In genomic region chr19:39558623-39559117, GRCh38 we compare ENCODE assay signal across 17 cellular contexts. TPM values are rescaled to one million over a fixed set of nuclear protein-coding genes. Genes with fewer than 3 reads are reported as not detected.
DNase-seq lines count a peak whose midpoint lies in the region; ATAC-seq and TF ChIP-seq lines count a peak whose summit lies in the region.
"Had no signal": no experiment of that assay in that cellular context is flagged by ENCODE, and none has a peak within 500 bp of the region (broad histone marks: within the 10 kb centered on the region; RNA-seq: fewer than 3 reads in every experiment).

No MANE protein-coding gene starts in this region.

- no peaks in the 10 kb centered on the region for H3K9me3 Mint-ChIP-seq in activated T-cell treated with anti-CD3 and anti-CD28 coated beads, Interleukin-2, amount 50 U/mL, for 72 hours
- H3K9me3 Mint-ChIP-seq in activated naive CD8-positive, alpha-beta T cell treated with anti-CD3 and anti-CD28 coated beads, Interleukin-2, amount 50 U/mL, for 24 hours = no peaks in the 10 kb centered on the region
- H3K9me3 Mint-ChIP-seq in stimulated activated naive CD8-positive, alpha-beta T cell treated with anti-CD3 and anti-CD28 coated beads, Interleukin-15, amount 100 ng/mL, for 72 hours = no peaks in the 10 kb centered on the region

- POLR2A ChIA-PET in PC-3 (lab: Charles Lee; ENCODE audit: unreplicated experiment) = no interaction called here

- H3K4me2 ChIP-seq in PC-3 (ENCODE audit: low read length) = peak overlapping the region; percentile 87

- peak; percentile 75 to 82 for ATAC-seq in activated T-cell treated with anti-CD3 and anti-CD28 coated beads, Interleukin-2, amount 50 U/mL, for 72 hours (replicated peaks in 1 of 2)
- no peak for ATAC-seq in PC-3
- ATAC-seq in activated naive CD8-positive, alpha-beta T cell treated with anti-CD3 and anti-CD28 coated beads, Interleukin-2, amount 50 U/mL, for 24 hours = peak; percentile 54
- ATAC-seq in stimulated activated naive CD8-positive, alpha-beta T cell treated with anti-CD3 and anti-CD28 coated beads, Interleukin-15, amount 100 ng/mL, for 72 hours = peak; percentile 75
- no peak for ATAC-seq in upper lobe of left lung (ENCODE audit: low FRiP score in 2 of 2)
- no peak for ATAC-seq in HG03521 (IDR thresholded peaks at IDR 0.05; ENCODE audit: unreplicated experiment)
- ATAC-seq: left colon had no signal

- peak in 1 of 2 donors; percentile 23 for DNase-seq in activated T-cell treated with anti-CD3 and anti-CD28 coated beads, Interleukin-2, amount 50 U/mL, for 72 hours
- DNase-seq in activated T-cell treated with anti-CD3 and anti-CD28 coated beads for 4 hours = no peak
- no peak for DNase-seq in PC-3
- DNase-seq in activated naive CD8-positive, alpha-beta T cell treated with anti-CD3 and anti-CD28 coated beads, Interleukin-2, amount 50 U/mL, for 24 hours = no peak
- no peak for DNase-seq in stimulated activated naive CD8-positive, alpha-beta T cell treated with anti-CD3 and anti-CD28 coated beads, Interleukin-15, amount 100 ng/mL, for 72 hours
- DNase-seq in upper lobe of left lung = no peak
- DNase-seq in tibial artery = no peak
- DNase-seq: activated gamma-delta T cell treated with Interleukin-2 at 50 U/mL for 16 hours; cortex of kidney; foreskin melanocyte; left colon; ovary; stimulated activated CD4-positive, alpha-beta T cell treated with anti-CD3 and anti-CD28 coated beads, Interleukin-2, amount 100 ng/mL, for 24 hours; T-helper 9 cell had no signal

- no peaks in the 10 kb centered on the region for H3K9me2 ChIP-seq in PC-3 (replicated peaks; ENCODE audit: low read length)

- H3F3A ChIP-seq in PC-3 (ENCODE audit: low read length, unreplicated experiment) = no peaks in the 10 kb centered on the region

- peak overlapping the region; percentile 57; the same call in 1 of the 2 replicates for H2AFZ ChIP-seq in PC-3 (ENCODE audit: low read length)

- CTCF ChIA-PET in PC-3 (lab: Charles Lee) = no interaction called here

- no TSS peak for BruUV-seq in PC-3 (replicated peaks; lab: Mats Ljungman, UMichigan)

- H3K4me1 Mint-ChIP-seq in activated T-cell treated with anti-CD3 and anti-CD28 coated beads, Interleukin-2, amount 50 U/mL, for 72 hours (ENCODE audit: low read depth) = peaks cover 23% of the 10 kb centered on the region
- H3K4me1 Mint-ChIP-seq in activated naive CD8-positive, alpha-beta T cell treated with anti-CD3 and anti-CD28 coated beads, Interleukin-2, amount 50 U/mL, for 24 hours = peaks cover 15% of the 10 kb centered on the region
- H3K4me1 Mint-ChIP-seq in stimulated activated naive CD8-positive, alpha-beta T cell treated with anti-CD3 and anti-CD28 coated beads, Interleukin-15, amount 100 ng/mL, for 72 hours = peaks cover 28% of the 10 kb centered on the region

- TF ChIP-seq CTCF in PC-3 (conservative IDR thresholded peaks at IDR 0.05; ENCODE audit: low read depth, low read length) (no peak), upper lobe of left lung (IDR thresholded peaks at IDR 0.05) (no peak), tibial artery (IDR thresholded peaks at IDR 0.05) (no peak)

- H3K27me3 ChIP-seq in PC-3 (ENCODE audit: low read length) (no peaks in the 10 kb centered on the region), upper lobe of left lung (no peaks in the 10 kb centered on the region), tibial artery (peaks cover 0 to 8% of the 10 kb centered on the region in 2 donors)
- H3K27me3 ChIP-seq: BLaER1 treated with 17β-estradiol and CSF1 and Interleukin-3, amounts not matched to agents 10 nM and 100 nM; ovary had no signal

- no peaks in the 10 kb centered on the region for H3K36me3 ChIP-seq in PC-3 (ENCODE audit: low read depth, low read length)
- H3K36me3 ChIP-seq in upper lobe of left lung = no peaks in the 10 kb centered on the region
- H3K36me3 ChIP-seq in tibial artery = no peaks in the 10 kb centered on the region
- H3K36me3 ChIP-seq: BLaER1 treated with 17β-estradiol and CSF1 and Interleukin-3, amounts not matched to agents 10 nM and 100 nM; ovary had no signal

- intact Hi-C loops in PC-3 (cut with micrococcal nuclease) = no loop called here
- intact Hi-C loops in tibial artery (cut with DNase I; ENCODE audit: low total_unique reads) = no loop called here

- no peak overlapping the region for H3K9ac ChIP-seq in PC-3 (ENCODE audit: low read length)
- H3K9ac ChIP-seq: BLaER1 treated with 17β-estradiol and CSF1 and Interleukin-3, amounts not matched to agents 10 nM and 100 nM had no signal

- no peaks in the 10 kb centered on the region for H3K36me3 Mint-ChIP-seq in activated T-cell treated with anti-CD3 and anti-CD28 coated beads, Interleukin-2, amount 50 U/mL, for 72 hours (ENCODE audit: insufficient read depth in 2 of 2)
- no peaks in the 10 kb centered on the region for H3K36me3 Mint-ChIP-seq in activated naive CD8-positive, alpha-beta T cell treated with anti-CD3 and anti-CD28 coated beads, Interleukin-2, amount 50 U/mL, for 24 hours (ENCODE audit: low read depth)

- H3K4me3 ChIP-seq in PC-3 (ENCODE audit: low read length) = peak overlapping the region; percentile 58
- peak overlapping the region in 1 of 4 donors; percentile 4 for H3K4me3 ChIP-seq in upper lobe of left lung
- no peak overlapping the region for H3K4me3 ChIP-seq in tibial artery
- H3K4me3 ChIP-seq: BLaER1 treated with 17β-estradiol and CSF1 and Interleukin-3, amounts not matched to agents 10 nM and 100 nM; ovary had no signal

- H3K27ac Mint-ChIP-seq in activated T-cell treated with anti-CD3 and anti-CD28 coated beads, Interleukin-2, amount 50 U/mL, for 72 hours = peak overlapping the region; percentile 62
- peak overlapping the region; percentile 40 for H3K27ac Mint-ChIP-seq in activated naive CD8-positive, alpha-beta T cell treated with anti-CD3 and anti-CD28 coated beads, Interleukin-2, amount 50 U/mL, for 24 hours
- H3K27ac Mint-ChIP-seq in stimulated activated naive CD8-positive, alpha-beta T cell treated with anti-CD3 and anti-CD28 coated beads, Interleukin-15, amount 100 ng/mL, for 72 hours = peak overlapping the region; percentile 35 to 36

- H3K27me3 Mint-ChIP-seq in activated T-cell treated with anti-CD3 and anti-CD28 coated beads, Interleukin-2, amount 50 U/mL, for 72 hours (ENCODE audit: low read depth) = peaks cover 2% of the 10 kb centered on the region
- no peaks in the 10 kb centered on the region for H3K27me3 Mint-ChIP-seq in activated naive CD8-positive, alpha-beta T cell treated with anti-CD3 and anti-CD28 coated beads, Interleukin-2, amount 50 U/mL, for 24 hours
- no peaks in the 10 kb centered on the region for H3K27me3 Mint-ChIP-seq in stimulated activated naive CD8-positive, alpha-beta T cell treated with anti-CD3 and anti-CD28 coated beads, Interleukin-15, amount 100 ng/mL, for 72 hours

- 69 to 79% methylated on average over 6 of the region's 6 CpGs for WGBS in upper lobe of left lung, 2 donors

- H4K20me1 ChIP-seq in PC-3 (ENCODE audit: low read length) = no peaks in the 10 kb centered on the region
- H4K20me1 ChIP-seq: BLaER1 treated with 17β-estradiol and CSF1 and Interleukin-3, amounts not matched to agents 10 nM and 100 nM had no signal

- H3K79me2 ChIP-seq in PC-3 (ENCODE audit: low read length) = no peaks in the 10 kb centered on the region

- no peak for TF ChIP-seq POLR2A in upper lobe of left lung (IDR thresholded peaks at IDR 0.05)

- H3K9me3 ChIP-seq in PC-3 (ENCODE audit: low read length) = no peaks in the 10 kb centered on the region
- no peaks in the 10 kb centered on the region for H3K9me3 ChIP-seq in upper lobe of left lung
- H3K9me3 ChIP-seq in tibial artery = no peaks in the 10 kb centered on the region
- H3K9me3 ChIP-seq: BLaER1 treated with 17β-estradiol and CSF1 and Interleukin-3, amounts not matched to agents 10 nM and 100 nM; ovary had no signal

- H3K27ac ChIP-seq in PC-3 (ENCODE audit: low read length) (no peak overlapping the region), upper lobe of left lung (peak overlapping the region in 2 of 4 donors; percentile 27 to 31), tibial artery (no peak overlapping the region)
- H3K27ac ChIP-seq: BLaER1 treated with 17β-estradiol and CSF1 and Interleukin-3, amounts not matched to agents 10 nM and 100 nM; ovary had no signal

- H3K4me1 ChIP-seq in PC-3 (ENCODE audit: insufficient read depth, low read length) (peaks cover 25% of the 10 kb centered on the region), upper lobe of left lung (peaks cover 0 to 11% (median 9%) of the 10 kb centered on the region in 4 donors), tibial artery (no peaks in the 10 kb centered on the region)

- peak overlapping the region; percentile 66 to 71 for H3K4me3 Mint-ChIP-seq in activated T-cell treated with anti-CD3 and anti-CD28 coated beads, Interleukin-2, amount 50 U/mL, for 72 hours
- peak overlapping the region; percentile 40 for H3K4me3 Mint-ChIP-seq in activated naive CD8-positive, alpha-beta T cell treated with anti-CD3 and anti-CD28 coated beads, Interleukin-2, amount 50 U/mL, for 24 hours
- peak overlapping the region; percentile 52 to 57 for H3K4me3 Mint-ChIP-seq in stimulated activated naive CD8-positive, alpha-beta T cell treated with anti-CD3 and anti-CD28 coated beads, Interleukin-15, amount 100 ng/mL, for 72 hours

- TF ChIP-seq EP300 in upper lobe of left lung (IDR thresholded peaks at IDR 0.05) = no peak

RNA-seq across cellular contexts. Expression of gene EID2, which starts 18.7 kb away (rescaled TPM):
- 10 to 100 TPM; 15.3 to 16.0 TPM for total RNA-seq in activated T-cell treated with anti-CD3 and anti-CD28 coated beads, Interleukin-2, amount 50 U/mL, for 72 hours
- total RNA-seq in PC-3 (2014; rRNA removed) = 11.3 and 22.9 TPM in 2 replicates
- total RNA-seq in upper lobe of left lung = 10 to 100 TPM in 5 of 6 donors, 1 to 10 TPM in 1; 9.4 to 24.2 (median 16.2) TPM

RNA-seq across cellular contexts. Expression of gene EID2B, which starts 26.0 kb away (rescaled TPM):
- 1 to 10 TPM; 4.3 to 4.5 TPM for total RNA-seq in activated T-cell treated with anti-CD3 and anti-CD28 coated beads, Interleukin-2, amount 50 U/mL, for 72 hours
- total RNA-seq in PC-3 (2014; rRNA removed) (2.1 and 3.5 TPM in 2 replicates), upper lobe of left lung (1 to 10 TPM; 1.2 to 6.3 (median 2.4) TPM)

RNA-seq across cellular contexts. Expression of gene LGALS13, which starts 43.7 kb away (rescaled TPM):
- not detected for total RNA-seq in activated T-cell treated with anti-CD3 and anti-CD28 coated beads, Interleukin-2, amount 50 U/mL, for 72 hours
- not detected in 2 replicates for total RNA-seq in PC-3 (2014; rRNA removed)
- total RNA-seq in upper lobe of left lung = not detected
- total RNA-seq: left colon, M059J, ovary had no signal

RNA-seq across cellular contexts. Expression of gene SELENOV, which starts 43.7 kb away (rescaled TPM):
- total RNA-seq in activated T-cell treated with anti-CD3 and anti-CD28 coated beads, Interleukin-2, amount 50 U/mL, for 72 hours = not detected
- total RNA-seq in PC-3 (2014; rRNA removed) (not detected in 2 replicates), upper lobe of left lung (not detected)
- total RNA-seq: left colon, M059J had no signal

RNA-seq across cellular contexts. Expression of gene DLL3, which starts 59.9 kb away (rescaled TPM):
- total RNA-seq in activated T-cell treated with anti-CD3 and anti-CD28 coated beads, Interleukin-2, amount 50 U/mL, for 72 hours = 1 to 10 TPM in 1 of 2 donors, under 1 TPM in 1; 0.72 to 1.1 TPM
- total RNA-seq in PC-3 (2014; rRNA removed) = 7.2 and 8.7 TPM in 2 replicates
- total RNA-seq in upper lobe of left lung = not detected

Comparison
In these comparisons a context has a peak if more than half of its experiments do, and no peak if none do; other contexts are left out.
1. ATAC-seq: peak in activated T-cell treated with anti-CD3 and anti-CD28 coated beads, Interleukin-2, amount 50 U/mL, for 72 hours (2 of 2), activated naive CD8-positive, alpha-beta T cell treated with anti-CD3 and anti-CD28 coated beads, Interleukin-2, amount 50 U/mL, for 24 hours (single experiment) and stimulated activated naive CD8-positive, alpha-beta T cell treated with anti-CD3 and anti-CD28 coated beads, Interleukin-15, amount 100 ng/mL, for 72 hours (single experiment); none in PC-3 (single experiment), upper lobe of left lung (0 of 2) and HG03521 (single experiment).
2. Peak in every context shown above with its lines, with median percentiles within 50 percentile points of each other: H3K27ac Mint-ChIP-seq and H3K4me3 Mint-ChIP-seq.